ENCODE assay signal across 12 cellular contexts in genomic region chr2:16652296-16653082, GRCh38. TPM values are rescaled to one million over a fixed set of nuclear protein-coding genes. Genes with fewer than 3 reads are reported as not detected.
DNase-seq lines count a peak whose midpoint lies in the region; ATAC-seq, FAIRE-seq and TF ChIP-seq lines count a peak whose summit lies in the region.
"Had no signal": no experiment of that assay in that cellular context is flagged by ENCODE, and none has a peak within 500 bp of the region (broad histone marks: within the 10 kb centered on the region; RNA-seq: fewer than 3 reads in every experiment).

No MANE protein-coding gene starts in this region.

- H3K79me2 ChIP-seq in keratinocyte (ENCODE audit: control insufficient read depth, insufficient read depth, low read length): no peaks in the 10 kb centered on the region

- no peaks in the 10 kb centered on the region for H3K9me3 ChIP-seq in keratinocyte (ENCODE audit: control insufficient read depth, low read depth, low read length)
- H3K9me3 ChIP-seq in gastrocnemius medialis: no peaks in the 10 kb centered on the region
- H3K9me3 ChIP-seq: BE2C, SK-N-SH had no signal

- H3K4me3 ChIP-seq in brain microvascular endothelial cell (ENCODE audit: low read depth, low read length): no peak overlapping the region
- no peak overlapping the region for H3K4me3 ChIP-seq in keratinocyte (ENCODE audit: control insufficient read depth in 2 of 3, extremely low read depth in 1 of 3, insufficient read depth in 2 of 3, low read depth in 1 of 3, low read length in 3 of 3)
- H3K4me3 ChIP-seq in gastrocnemius medialis: no peak overlapping the region

- H3K4me1 ChIP-seq in keratinocyte (ENCODE audit: control insufficient read depth, extremely low read depth, insufficient read depth, low read length) (peaks cover 18% of the 10 kb centered on the region), gastrocnemius medialis (peaks cover 85 to 86% of the 10 kb centered on the region in 2 donors)
- H3K4me1 ChIP-seq: BE2C had no signal

- H3K36me3 ChIP-seq in brain microvascular endothelial cell (replicated peaks): no peaks in the 10 kb centered on the region
- H3K36me3 ChIP-seq in keratinocyte (ENCODE audit: control insufficient read depth in 2 of 2, extremely low read depth in 1 of 2, insufficient read depth in 2 of 2, low read length in 2 of 2): no peaks in the 10 kb centered on the region
- H3K36me3 ChIP-seq in gastrocnemius medialis: no peaks in the 10 kb centered on the region
- H3K36me3 ChIP-seq: BE2C had no signal

- H3K9ac ChIP-seq in keratinocyte (ENCODE audit: control insufficient read depth, extremely low read depth, insufficient read depth, low read length): no peak overlapping the region
- H3K9ac ChIP-seq: SK-N-SH had no signal

- H3K27me3 ChIP-seq in brain microvascular endothelial cell (replicated peaks) (no peaks in the 10 kb centered on the region), keratinocyte (ENCODE audit: control insufficient read depth, extremely low read depth, insufficient read depth, low read length) (no peaks in the 10 kb centered on the region), gastrocnemius medialis (no peaks in the 10 kb centered on the region)
- H3K27me3 ChIP-seq: BE2C had no signal

- no peak for ATAC-seq in gastrocnemius medialis
- ATAC-seq in GM21423 (IDR thresholded peaks at IDR 0.05; ENCODE audit: unreplicated experiment): no peak

- H3K4me2 ChIP-seq in keratinocyte (ENCODE audit: control insufficient read depth, extremely low read depth, insufficient read depth, low read depth, low read length): peak overlapping the region; percentile 22
- H3K4me2 ChIP-seq: SK-N-SH had no signal

- intact Hi-C loops in gastrocnemius medialis (cut with DNase I; ENCODE audit: low total_unique reads): no loop called here

- no peaks in the 10 kb centered on the region for H3K9me1 ChIP-seq in keratinocyte (ENCODE audit: control insufficient read depth, extremely low read depth, insufficient read depth, low read length)

- H3K27ac ChIP-seq in C4-2B: peak overlapping the region; percentile 17; the same call in 1 of the 2 replicates
- H3K27ac ChIP-seq in brain microvascular endothelial cell: peak overlapping the region; percentile 49
- no peak overlapping the region for H3K27ac ChIP-seq in keratinocyte (ENCODE audit: control insufficient read depth, insufficient read depth, low read length)
- peak overlapping the region; percentile 69 to 88 (median 85) for H3K27ac ChIP-seq in gastrocnemius medialis

- peak overlapping the region; percentile 70 for H2AFZ ChIP-seq in keratinocyte (ENCODE audit: control insufficient read depth, low read length)

- DNase-seq in brain microvascular endothelial cell (peak; percentile 46), keratinocyte (ENCODE audit: low read depth, low spot score) (no peak), gastrocnemius medialis (no peak), EL (no peak), ecto neural progenitor cell (ENCODE audit: low spot score) (no peak), NCI-H748 treated with DMSO at 0.1 percent for 48 hours (lab: John Stamatoyannopoulos, UW) (no peak)
- DNase-seq: BE2C, H9, NCI-H146, SK-N-SH had no signal

- in situ Hi-C loops in brain microvascular endothelial cell (cut with HindIII; ENCODE audit: low pct_ligation_motif_present, low sequenced_read_pairs) (no loop called here), gastrocnemius medialis (cut with MboI; ENCODE audit: low sequenced_read_pairs in 4 of 4) (no loop called here)

- dilution Hi-C loops in keratinocyte (cut with MboI; ENCODE audit: extremely low pct_ligation_motif_present, low sequenced_read_pairs): no loop called here

- TF ChIP-seq CTCF in C4-2B (conservative IDR thresholded peaks at IDR 0.05) (no peak), brain microvascular endothelial cell (IDR thresholded peaks at IDR 0.05; ENCODE audit: low read depth, low read length, missing control alignments) (no peak), keratinocyte (optimal IDR thresholded peaks at IDR 0.05 in 1 of 3, IDR thresholded peaks at IDR 0.05 in 1 of 3, conservative IDR thresholded peaks at IDR 0.05 in 1 of 3; ENCODE audit: extremely low read depth in 1 of 3, insufficient read depth in 2 of 3, low read length in 3 of 3) (no peak), gastrocnemius medialis (IDR thresholded peaks at IDR 0.05 in 4 of 5, conservative IDR thresholded peaks at IDR 0.05 in 1 of 5) (no peak)

- TF ChIP-seq POLR2A in gastrocnemius medialis (IDR thresholded peaks at IDR 0.05): no peak

- no peak for FAIRE-seq in keratinocyte (lab: Jason Lieb, UNC)

- no peaks in the 10 kb centered on the region for H4K20me1 ChIP-seq in keratinocyte (ENCODE audit: control insufficient read depth, extremely low read depth, insufficient read depth, low read length)

RNA-seq across cellular contexts. Expression of gene CYRIA, which starts 13.1 kb away (rescaled TPM):
- polyA plus RNA-seq in keratinocyte: 0.69 to 1.4 TPM (median 0.79 TPM) in 3 replicates
- polyA plus RNA-seq in keratinocyte (2011; ENCODE audit: low read depth): 4.4 TPM
- 1.1 and 1.9 TPM in 2 replicates for polyA plus RNA-seq in keratinocyte (2011; cell fraction: cytosol; rRNA removed)
- polyA plus RNA-seq in keratinocyte (2011; cell fraction: nucleus; rRNA removed): 2.3 TPM in 2 replicates
- polyA plus RNA-seq in keratinocyte (2012; ENCODE audit: low replicate concordance): 0.17 and 3.2 TPM in 2 replicates
- 0.58 to 0.63 TPM in 2 of 3 replicates, not detected in the other for polyA minus RNA-seq in keratinocyte
- 0.58 TPM for polyA minus RNA-seq in keratinocyte (2011; cell fraction: cytosol; rRNA and poly(A)+ RNA removed)
- 1.6 and 2.4 TPM in 2 replicates for polyA minus RNA-seq in keratinocyte (2011; cell fraction: nucleus; rRNA and poly(A)+ RNA removed)
- 1 to 10 TPM; 3.3 to 8.0 (median 4.5) TPM for total RNA-seq in gastrocnemius medialis
